9 cellular contexts compared by ENCODE assay signal in the genomic region with DNA sequence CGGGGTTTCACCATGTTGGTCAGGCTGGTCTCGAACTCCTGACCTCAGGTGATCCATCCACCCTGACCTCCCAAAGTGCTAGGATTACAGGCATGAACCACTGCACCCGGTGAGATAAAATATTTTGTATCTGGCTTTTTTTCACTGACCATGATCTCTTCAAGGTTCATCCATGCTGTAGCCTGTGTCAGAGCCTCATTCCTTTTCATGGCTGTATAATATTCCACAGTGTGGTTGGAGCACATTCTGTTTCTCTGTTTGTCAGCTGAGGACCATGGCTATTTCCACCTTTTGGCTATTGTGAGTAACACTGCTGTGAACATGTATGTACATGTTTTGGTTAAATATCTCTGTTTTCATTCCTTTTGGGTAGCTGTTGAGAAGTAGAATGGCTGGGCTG.
"Had no signal": no experiment of that assay in that cellular context is flagged by ENCODE, and none has a peak within 500 bp of the region (broad histone marks: within the 10 kb centered on the region; RNA-seq: fewer than 3 reads in every experiment).

No MANE protein-coding gene starts in this region.

- H3K27ac Mint-ChIP-seq: IgD-negative memory B cell had no signal

- H3K4me3 Mint-ChIP-seq: IgD-negative memory B cell had no signal

- ATAC-seq: HepG2 had no signal

- H3K4me2 ChIP-seq: KMS-11 had no signal

- H3K27ac ChIP-seq: HL-60, KMS-11 had no signal

- DNase-seq: IMR-90, Karpas-422, KBM-7, KG1 had no signal

- FAIRE-seq: HepG2, HTR-8/SVneo had no signal

- H3K9ac ChIP-seq: KMS-11 had no signal
